In the genomic region with DNA sequence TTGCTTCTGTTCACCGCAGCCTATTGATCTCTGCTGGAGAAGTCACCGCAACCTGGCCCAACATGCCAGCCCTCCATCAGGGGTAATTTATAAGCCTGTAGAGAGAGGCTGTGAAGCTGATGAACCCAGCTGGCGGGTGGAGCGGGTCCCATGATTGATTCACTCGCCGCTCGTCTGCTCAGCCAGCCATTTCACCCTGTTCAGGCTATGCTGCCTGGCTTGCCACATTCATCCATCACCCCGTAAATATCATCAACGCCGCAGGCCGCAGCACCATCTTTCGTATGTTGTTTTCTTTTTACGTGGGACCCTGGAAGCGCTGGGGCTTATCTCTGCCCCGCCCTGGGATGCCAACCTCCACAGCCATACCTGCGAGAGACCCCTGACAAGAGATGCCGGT, we compare ENCODE assay signal across 33 cellular contexts.
DNase-seq lines count a peak whose midpoint lies in the region; ATAC-seq and TF ChIP-seq lines count a peak whose summit lies in the region.
"Had no signal": no experiment of that assay in that cellular context is flagged by ENCODE, and none has a peak within 500 bp of the region (broad histone marks: within the 10 kb centered on the region; RNA-seq: fewer than 3 reads in every experiment).

No MANE protein-coding gene starts in this region.

- no peak overlapping the region for H4K8ac ChIP-seq in neuronal stem cell (ENCODE audit: low read depth, low read length)

- H3K4me3 Mint-ChIP-seq in nephron progenitor cell: no peak overlapping the region
- H3K4me3 Mint-ChIP-seq: B cell; CD14-positive monocyte; CD4-positive, alpha-beta memory T cell; CD4-positive, alpha-beta T cell; CD4-positive, CD25-positive, alpha-beta regulatory T cell; CD8-positive, alpha-beta memory T cell; CD8-positive, alpha-beta T cell had no signal

- H2AK5ac ChIP-seq in neuronal stem cell (ENCODE audit: low read depth, low read length): peak overlapping the region; percentile 4

- H3K4me3 ChIP-seq in neuronal stem cell (ENCODE audit: low read length in 2 of 2) (no peak overlapping the region), WERI-Rb-1 (ENCODE audit: low read depth, low read length) (no peak overlapping the region), H7 (ENCODE audit: insufficient read depth, low read depth, low read length) (no peak overlapping the region)
- H3K4me3 ChIP-seq: A549; BLaER1; BLaER1 treated with 17β-estradiol and CSF1 and Interleukin-3, amounts not matched to agents 10 nM and 100 nM had no signal

- no peak overlapping the region for H3K4ac ChIP-seq in neuronal stem cell (ENCODE audit: low read length)

- no peak overlapping the region for H2BK120ac ChIP-seq in neuronal stem cell (ENCODE audit: low read depth, low read length)

- no peak overlapping the region for H2BK5ac ChIP-seq in neuronal stem cell (ENCODE audit: low read length)

- H3K4me2 ChIP-seq in neuronal stem cell (ENCODE audit: insufficient read depth, low read length, poor library complexity, severe bottlenecking): no peak overlapping the region
- H3K4me2 ChIP-seq: A549; BLaER1; BLaER1 treated with 17β-estradiol and CSF1 and Interleukin-3, amounts not matched to agents 10 nM and 100 nM had no signal

- H3K9me3 ChIP-seq in neuronal stem cell (replicated peaks in 1 of 2; ENCODE audit: control insufficient read depth in 2 of 2, insufficient read depth in 1 of 2, low read depth in 1 of 2, low read length in 2 of 2) (no peaks in the 10 kb centered on the region), WERI-Rb-1 (ENCODE audit: severe bottlenecking) (no peaks in the 10 kb centered on the region)
- H3K9me3 ChIP-seq: A549; BE2C; BLaER1; BLaER1 treated with 17β-estradiol and CSF1 and Interleukin-3, amounts not matched to agents 10 nM and 100 nM had no signal

- no peak for ATAC-seq in HG03196 (IDR thresholded peaks at IDR 0.05; ENCODE audit: unreplicated experiment)
- ATAC-seq: A549; CD8-positive, alpha-beta T cell had no signal

- no peaks in the 10 kb centered on the region for H3K36me3 Mint-ChIP-seq in nephron progenitor cell (ENCODE audit: low read depth)
- H3K36me3 Mint-ChIP-seq: CD14-positive monocyte; CD4-positive, alpha-beta memory T cell; CD4-positive, CD25-positive, alpha-beta regulatory T cell; CD8-positive, alpha-beta memory T cell; CD8-positive, alpha-beta T cell had no signal

- no CpG with 5 or more reads among the region's 17 CpGs for WGBS in neuronal stem cell (ENCODE audit: extremely low coverage in 2 of 2, insufficient read length in 2 of 2, insufficient replicate concordance in 1 of 2), 2 donors

- H3K14ac ChIP-seq in neuronal stem cell (ENCODE audit: low read length): no peak overlapping the region

- H3K9ac ChIP-seq in neuronal stem cell (ENCODE audit: low read depth, low read length, poor library complexity): no peak overlapping the region
- H3K9ac ChIP-seq: BLaER1; BLaER1 treated with 17β-estradiol and CSF1 and Interleukin-3, amounts not matched to agents 10 nM and 100 nM had no signal

- peaks cover 38% of the 10 kb centered on the region for H3K4me1 Mint-ChIP-seq in nephron progenitor cell
- H3K4me1 Mint-ChIP-seq: B cell; CD14-positive monocyte; CD4-positive, alpha-beta memory T cell; CD4-positive, CD25-positive, alpha-beta regulatory T cell; CD8-positive, alpha-beta memory T cell had no signal

- H3K36me3 ChIP-seq in neuronal stem cell (replicated peaks in 1 of 2; ENCODE audit: control insufficient read depth in 2 of 2, insufficient read depth in 2 of 2, low read length in 2 of 2): no peaks in the 10 kb centered on the region
- no peaks in the 10 kb centered on the region for H3K36me3 ChIP-seq in WERI-Rb-1
- no peaks in the 10 kb centered on the region for H3K36me3 ChIP-seq in H7 (replicated peaks; ENCODE audit: control insufficient read depth, insufficient read depth, low read length)
- H3K36me3 ChIP-seq: BE2C; BLaER1; BLaER1 treated with 17β-estradiol and CSF1 and Interleukin-3, amounts not matched to agents 10 nM and 100 nM had no signal

- TF ChIP-seq CTCF in nephron progenitor cell (IDR thresholded peaks at IDR 0.05): no peak
- no peak for TF ChIP-seq CTCF in WERI-Rb-1 (IDR thresholded peaks at IDR 0.05; ENCODE audit: low read depth, low read length)

- no peak overlapping the region for H4K91ac ChIP-seq in neuronal stem cell (ENCODE audit: low read depth, low read length, poor library complexity)

- H2BK15ac ChIP-seq in neuronal stem cell (ENCODE audit: low read length): no peak overlapping the region

- H3K27me3 Mint-ChIP-seq in nephron progenitor cell (ENCODE audit: low read depth, poor library complexity): peaks cover 9% of the 10 kb centered on the region
- H3K27me3 Mint-ChIP-seq: B cell; CD4-positive, alpha-beta T cell; CD4-positive, CD25-positive, alpha-beta regulatory T cell; CD8-positive, alpha-beta memory T cell had no signal

- H3K79me1 ChIP-seq in neuronal stem cell (ENCODE audit: low read depth, low read length): no peaks in the 10 kb centered on the region

- no peak overlapping the region for H3K27ac Mint-ChIP-seq in nephron progenitor cell
- H3K27ac Mint-ChIP-seq: B cell; CD14-positive monocyte; CD4-positive, alpha-beta memory T cell; CD4-positive, alpha-beta T cell; CD4-positive, CD25-positive, alpha-beta regulatory T cell; CD8-positive, alpha-beta T cell had no signal

- H2BK12ac ChIP-seq in neuronal stem cell (ENCODE audit: low read length): no peak overlapping the region

- no peak overlapping the region for H3K23ac ChIP-seq in neuronal stem cell (ENCODE audit: low read depth, low read length, poor library complexity)

- peaks cover 7% of the 10 kb centered on the region for H3K9me3 Mint-ChIP-seq in nephron progenitor cell

- peaks cover 0 to 3% (median 0%) of the 10 kb centered on the region in 3 experiments for H3K27me3 ChIP-seq in neuronal stem cell (ENCODE audit: control insufficient read depth in 3 of 3, insufficient read depth in 3 of 3, low read depth in 1 of 3, low read length in 3 of 3)
- no peaks in the 10 kb centered on the region for H3K27me3 ChIP-seq in WERI-Rb-1 (ENCODE audit: insufficient read depth, low read depth, severe bottlenecking)
- no peaks in the 10 kb centered on the region for H3K27me3 ChIP-seq in H7 (ENCODE audit: control insufficient read depth, insufficient read depth, low read length)
- H3K27me3 ChIP-seq: BLaER1; BLaER1 treated with 17β-estradiol and CSF1 and Interleukin-3, amounts not matched to agents 10 nM and 100 nM had no signal

- DNase-seq in left kidney (ENCODE audit: low read depth, low spot score) (peak; percentile 50), nephron progenitor cell (peak; percentile 26), neuronal stem cell (ENCODE audit: low spot score) (no peak), WERI-Rb-1 (no peak), H7 (no peak)
- DNase-seq: 8988T; ACHN; AML-193; BE2C; C1 segment of cervical spinal cord; Caco-2; Calu3; CD4-positive, alpha-beta memory T cell; CD4-positive, alpha-beta T cell; CD4-positive, CD25-positive, alpha-beta regulatory T cell; CD8-positive, alpha-beta memory T cell; CD8-positive, alpha-beta T cell; COR-L47; DMS 273 treated with DMSO at 0.1 percent for 48 hours; DMS153; DMS53; DMS79; DMS79 treated with DMSO at 0.1 percent for 48 hours; DND-41; EL had no signal

- peak overlapping the region; percentile 64 for H3K18ac ChIP-seq in neuronal stem cell (ENCODE audit: low read length)

- H3K27ac ChIP-seq in neuronal stem cell (replicated peaks; ENCODE audit: low read length) (no peak overlapping the region), WERI-Rb-1 (no peak overlapping the region)
- H3K27ac ChIP-seq: 22Rv1; A549; BLaER1; BLaER1 treated with 17β-estradiol and CSF1 and Interleukin-3, amounts not matched to agents 10 nM and 100 nM; C4-2B had no signal

- no peak overlapping the region for H2AFZ ChIP-seq in neuronal stem cell (ENCODE audit: low read length)

- H3K4me1 ChIP-seq in neuronal stem cell (ENCODE audit: control insufficient read depth in 2 of 2, insufficient read depth in 1 of 2, low read depth in 1 of 2, low read length in 2 of 2): peaks cover 0 to 2% of the 10 kb centered on the region in 2 donors
- H3K4me1 ChIP-seq: A549, BE2C, BLaER1, Caco-2 had no signal

Comparison
In these comparisons a context has a peak if more than half of its experiments do, and no peak if none do; other contexts are left out.
1. DNase-seq: peak in left kidney (single experiment) and nephron progenitor cell (single experiment); none in neuronal stem cell (single experiment), WERI-Rb-1 (single experiment) and H7 (single experiment).